ENCODE assay signal across 18 cellular contexts in genomic region chr9:970310-971002, GRCh38. TPM values are rescaled to one million over a fixed set of nuclear protein-coding genes. Genes with fewer than 3 reads are reported as not detected.
A peak's percentile ranks its signal among the peaks of the same experiment; 100 is the strongest.
DNase-seq lines count a peak whose midpoint lies in the region; ATAC-seq and TF ChIP-seq lines count a peak whose summit lies in the region.
"Had no signal": no experiment of that assay in that cellular context is flagged by ENCODE, and none has a peak within 500 bp of the region (broad histone marks: within the 10 kb centered on the region; RNA-seq: fewer than 3 reads in every experiment).

No MANE protein-coding gene starts in this region.

- TF ChIP-seq POLR2A in IMR-90 (IDR thresholded peaks at IDR 0.05; ENCODE audit: low read depth, low read length) = no peak
- TF ChIP-seq POLR2A in esophagus muscularis mucosa (IDR thresholded peaks at IDR 0.05; ENCODE audit: low read depth) = no peak
- TF ChIP-seq POLR2A in spleen (IDR thresholded peaks at IDR 0.05) = no peak

- DNase-seq in GM23338 (ENCODE audit: low spot score) (peak; percentile 65), IMR-90 (no peak), esophagus muscularis mucosa (ENCODE audit: extremely low spot score) (peak; percentile 86), spleen (no peak), mammary epithelial cell (no peak)
- DNase-seq: activated effector memory CD4-positive, alpha-beta T cell treated with Interleukin-2 at 50 U/mL for 16 hours; brain microvascular endothelial cell; DMS153; effector CD8-positive, alpha-beta T cell; ovary; small intestine; stomach had no signal

- H2AK5ac ChIP-seq in IMR-90 (ENCODE audit: low read depth, low read length) = no peak overlapping the region

- H3K79me2 ChIP-seq in GM23338 (replicated peaks; ENCODE audit: insufficient read depth) = no peaks in the 10 kb centered on the region
- no peaks in the 10 kb centered on the region for H3K79me2 ChIP-seq in neural cell (replicated peaks; ENCODE audit: insufficient read depth, low read length)
- H3K79me2 ChIP-seq in mammary epithelial cell (ENCODE audit: insufficient read depth, low read length) = no peaks in the 10 kb centered on the region

- H3K9me3 ChIP-seq in IMR-90 (ENCODE audit: control insufficient read depth, insufficient read depth, low read length) (peaks cover 20% of the 10 kb centered on the region; the same call in 1 of the 2 replicates), esophagus muscularis mucosa (no peaks in the 10 kb centered on the region), neural cell (ENCODE audit: low read length) (no peaks in the 10 kb centered on the region), spleen (peaks cover 0 to 5% (median 0%) of the 10 kb centered on the region in 8 donors), mammary epithelial cell (replicated peaks; ENCODE audit: insufficient read depth, low read length) (peaks cover 10% of the 10 kb centered on the region)

- no peaks in the 10 kb centered on the region; the same call in 2 of the 3 replicates for H3K36me3 Mint-ChIP-seq in GM23338 (ENCODE audit: low read depth)
- H3K36me3 Mint-ChIP-seq: memory B cell had no signal

- CTCF ChIA-PET in IMR-90 (lab: Yijun Ruan, JAX) = no interaction called here
- CTCF ChIA-PET in mammary epithelial cell (lab: Charles Lee; ENCODE audit: low non-redundant PET) = no interaction called here

- H3K4me3 ChIP-seq in GM23338 (peak overlapping the region; percentile 70), IMR-90 (ENCODE audit: insufficient read depth, low read depth, low read length) (no peak overlapping the region), esophagus muscularis mucosa (no peak overlapping the region), neural cell (ENCODE audit: low read length) (no peak overlapping the region), spleen (peak overlapping the region in 1 of 8 donors; percentile 25), mammary epithelial cell (replicated peaks in 1 of 3; ENCODE audit: insufficient read depth in 1 of 3, low read depth in 2 of 3, low read length in 3 of 3) (no peak overlapping the region)
- H3K4me3 ChIP-seq: BLaER1, ovary had no signal

- 0% methylated on average over 8 of the region's 46 CpGs; no CpG with 5 or more reads in 1 of the 2 experiments for WGBS in IMR-90 (ENCODE audit: extremely low coverage in 2 of 2, insufficient read length in 1 of 2), 2 experiments
- 16% methylated on average over 32 of the region's 46 CpGs for WGBS in esophagus muscularis mucosa
- 7 to 21% (median 12%) methylated on average over 38 to 46 of the region's 46 CpGs for WGBS in spleen, 5 donors
- 30% methylated on average over 27 of the region's 46 CpGs for WGBS in mammary epithelial cell (ENCODE audit: low coverage, missing lambda C conversion rate)

- H3K4me1 Mint-ChIP-seq in GM23338 = peaks cover 56% of the 10 kb centered on the region

- in situ Hi-C loops in IMR-90 (cut with MboI; ENCODE audit: low sequenced_read_pairs) = no loop called here
- in situ Hi-C loops in mammary epithelial cell (cut with MboI; ENCODE audit: low sequenced_read_pairs in 2 of 2) = no loop called here

- H3K56ac ChIP-seq in IMR-90 (ENCODE audit: extremely low read depth, insufficient read depth, low read length) = no peak overlapping the region

- H3K4me3 Mint-ChIP-seq in GM23338 = peak overlapping the region; percentile 75
- H3K4me3 Mint-ChIP-seq: memory B cell had no signal

- H3K4ac ChIP-seq in IMR-90 (ENCODE audit: low read depth, low read length) = no peak overlapping the region

- H4K20me1 ChIP-seq in GM23338 (replicated peaks; ENCODE audit: insufficient read depth) (peaks cover 26% of the 10 kb centered on the region), IMR-90 (ENCODE audit: insufficient read depth, low read length) (no peaks in the 10 kb centered on the region), neural cell (ENCODE audit: insufficient read depth) (no peaks in the 10 kb centered on the region), mammary epithelial cell (ENCODE audit: insufficient read depth, low read length) (no peaks in the 10 kb centered on the region)
- H4K20me1 ChIP-seq: BLaER1 had no signal

- TF ChIP-seq EP300 in esophagus muscularis mucosa (IDR thresholded peaks at IDR 0.05) (no peak), neural cell (conservative IDR thresholded peaks at IDR 0.05; ENCODE audit: poor library complexity, severe bottlenecking) (no peak)

- H3K4me2 ChIP-seq in GM23338 (peak overlapping the region; percentile 91), IMR-90 (ENCODE audit: low read depth, low read length) (no peak overlapping the region), neural cell (ENCODE audit: low read length) (no peak overlapping the region), mammary epithelial cell (ENCODE audit: insufficient read depth, low read depth, low read length) (no peak overlapping the region)
- H3K4me2 ChIP-seq: BLaER1 had no signal

- peaks cover 97% of the 10 kb centered on the region for H3K27me3 ChIP-seq in GM23338 (ENCODE audit: insufficient read depth)
- peaks cover 76% of the 10 kb centered on the region for H3K27me3 ChIP-seq in IMR-90 (ENCODE audit: control insufficient read depth, insufficient read depth, low read length)
- peaks cover 32 to 100% (median 89%) of the 10 kb centered on the region in 4 donors for H3K27me3 ChIP-seq in esophagus muscularis mucosa
- H3K27me3 ChIP-seq in neural cell (ENCODE audit: insufficient read depth, low read depth, low read length) = peaks cover 99% of the 10 kb centered on the region
- peaks cover 26 to 100% (median 98%) of the 10 kb centered on the region in 7 donors for H3K27me3 ChIP-seq in spleen (replicated peaks in 1 of 7)
- H3K27me3 ChIP-seq in mammary epithelial cell (ENCODE audit: insufficient read depth, low read length) = peaks cover 73% of the 10 kb centered on the region

- H3K27me3 Mint-ChIP-seq in GM23338 (ENCODE audit: insufficient read depth, low read depth, poor library complexity) = peaks cover 89% of the 10 kb centered on the region

- H2AK9ac ChIP-seq in IMR-90 (replicated peaks; ENCODE audit: low read depth, low read length, poor library complexity) = peak overlapping the region; percentile 72

- H3K9me3 Mint-ChIP-seq in GM23338 = peaks cover 4% of the 10 kb centered on the region; the same call in 1 of the 3 replicates
- H3K9me3 Mint-ChIP-seq: memory B cell had no signal

- H2BK15ac ChIP-seq in IMR-90 (ENCODE audit: low read depth, low read length) = no peak overlapping the region

- dilution Hi-C loops in IMR-90 (cut with HindIII; ENCODE audit: low sequenced_read_pairs, unreplicated experiment) (no loop called here), mammary epithelial cell (cut with HindIII; ENCODE audit: low sequenced_read_pairs) (no loop called here)

- no TSS peak for BruUV-seq in IMR-90 (replicated peaks; lab: Mats Ljungman, UMichigan)
- no TSS peak for BruUV-seq in mammary epithelial cell (replicated peaks; lab: Mats Ljungman, UMichigan)

- no peak overlapping the region for H2BK5ac ChIP-seq in IMR-90 (ENCODE audit: low read depth, low read length, poor library complexity, severe bottlenecking)

- no peak overlapping the region for H4K8ac ChIP-seq in IMR-90 (ENCODE audit: low read depth in 2 of 2, low read length in 2 of 2)

- H3K4me1 ChIP-seq in GM23338 (ENCODE audit: insufficient read depth) = peaks cover 34% of the 10 kb centered on the region
- no peaks in the 10 kb centered on the region; the same call in 1 of the 2 replicates for H3K4me1 ChIP-seq in IMR-90 (ENCODE audit: control insufficient read depth, insufficient read depth, low read length)
- peaks cover 34 to 44% (median 43%) of the 10 kb centered on the region in 4 donors for H3K4me1 ChIP-seq in esophagus muscularis mucosa
- H3K4me1 ChIP-seq in spleen = peaks cover 16 to 63% (median 39%) of the 10 kb centered on the region in 6 donors
- H3K4me1 ChIP-seq in mammary epithelial cell (ENCODE audit: insufficient read depth, low read length) = no peaks in the 10 kb centered on the region

- H3K14ac ChIP-seq in IMR-90 (replicated peaks; ENCODE audit: low read depth, low read length) = no peak overlapping the region

- H3F3A ChIP-seq in GM23338 (replicated peaks; ENCODE audit: low read depth) (peaks cover 20% of the 10 kb centered on the region), neural cell (ENCODE audit: insufficient read depth, low read length, poor library complexity, severe bottlenecking) (no peaks in the 10 kb centered on the region)

- intact Hi-C loops in IMR-90 (cut with micrococcal nuclease) (no loop called here), esophagus muscularis mucosa (cut with DNase I) (no loop called here), spleen (cut with DNase I; ENCODE audit: low total_unique reads) (no loop called here), mammary epithelial cell (cut with micrococcal nuclease) (no loop called here)

- H3K18ac ChIP-seq in IMR-90 (ENCODE audit: low read depth, low read length) = no peak overlapping the region

- H3K9me1 ChIP-seq in IMR-90 (ENCODE audit: insufficient read depth, low read length) = no peaks in the 10 kb centered on the region

- H3K79me1 ChIP-seq in IMR-90 (ENCODE audit: low read depth in 1 of 2, low read length in 2 of 2) = no peaks in the 10 kb centered on the region

- H3K23ac ChIP-seq in IMR-90 (ENCODE audit: low read depth, low read length) = no peak overlapping the region

- no peak overlapping the region for H2BK20ac ChIP-seq in IMR-90 (ENCODE audit: low read depth, low read length)

- no peak for TF ChIP-seq CTCF in GM23338 (conservative IDR thresholded peaks at IDR 0.05; ENCODE audit: low read depth in 2 of 2)
- no peak for TF ChIP-seq CTCF in IMR-90 (conservative IDR thresholded peaks at IDR 0.05; ENCODE audit: low read depth, low read length)
- no peak for TF ChIP-seq CTCF in esophagus muscularis mucosa (IDR thresholded peaks at IDR 0.05)
- TF ChIP-seq CTCF in neural cell (IDR thresholded peaks at IDR 0.05; ENCODE audit: poor library complexity, severe bottlenecking) = no peak
- TF ChIP-seq CTCF in spleen (IDR thresholded peaks at IDR 0.05 in 8 of 11, conservative IDR thresholded peaks at IDR 0.05 in 3 of 11) = no peak
- no peak for TF ChIP-seq CTCF in mammary epithelial cell (conservative IDR thresholded peaks at IDR 0.05 in 1 of 2, IDR thresholded peaks at IDR 0.05 in 1 of 2; ENCODE audit: extremely low read depth in 1 of 2, insufficient read depth in 1 of 2, low read depth in 1 of 2, low read length in 2 of 2)

- no peak overlapping the region for H4K5ac ChIP-seq in IMR-90 (ENCODE audit: low read depth, low read length)

- H3K27ac ChIP-seq in GM23338 (ENCODE audit: low read depth) (no peak overlapping the region), IMR-90 (ENCODE audit: insufficient read depth, low read length) (no peak overlapping the region), esophagus muscularis mucosa (replicated peaks in 1 of 4) (no peak overlapping the region), neural cell (ENCODE audit: low read length) (no peak overlapping the region), spleen (no peak overlapping the region), mammary epithelial cell (ENCODE audit: insufficient read depth, low read depth, low read length) (no peak overlapping the region)
- H3K27ac ChIP-seq: BLaER1, brain microvascular endothelial cell, ovary, stomach had no signal

- H2AFZ ChIP-seq in GM23338 (no peak overlapping the region), IMR-90 (replicated peaks; ENCODE audit: low read length, poor library complexity) (peak overlapping the region; percentile 11), neural cell (ENCODE audit: low read depth, low read length) (no peak overlapping the region), mammary epithelial cell (ENCODE audit: low read depth, low read length) (no peak overlapping the region)

- H3K36me3 ChIP-seq in GM23338 (ENCODE audit: insufficient read depth) (no peaks in the 10 kb centered on the region), IMR-90 (ENCODE audit: control insufficient read depth, insufficient read depth, low read length) (no peaks in the 10 kb centered on the region), esophagus muscularis mucosa (no peaks in the 10 kb centered on the region), neural cell (ENCODE audit: insufficient read depth, low read length) (no peaks in the 10 kb centered on the region), spleen (no peaks in the 10 kb centered on the region), mammary epithelial cell (ENCODE audit: insufficient read depth, low read length) (no peaks in the 10 kb centered on the region)
- H3K36me3 ChIP-seq: brain microvascular endothelial cell, ovary, stomach had no signal

- TF ChIP-seq RAD21 in IMR-90 (IDR thresholded peaks at IDR 0.05; ENCODE audit: low read length) (no peak), neural cell (conservative IDR thresholded peaks at IDR 0.05) (no peak)

- POLR2A ChIA-PET in IMR-90 (lab: Charles Lee; ENCODE audit: unreplicated experiment) = no interaction called here

- no peak overlapping the region for H3K9ac ChIP-seq in IMR-90 (ENCODE audit: low read depth, low read length)
- H3K9ac ChIP-seq in neural cell (ENCODE audit: low read length) = no peak overlapping the region
- H3K9ac ChIP-seq in mammary epithelial cell (ENCODE audit: insufficient read depth, low read length) = no peak overlapping the region
- H3K9ac ChIP-seq: BLaER1 had no signal

- H4K91ac ChIP-seq in IMR-90 (ENCODE audit: insufficient read depth, low read depth, low read length) = no peak overlapping the region

- H2BK120ac ChIP-seq in IMR-90 (ENCODE audit: low read depth, low read length) = no peak overlapping the region

- ATAC-seq in GM23338 (peak; percentile 7), IMR-90 (ENCODE audit: low read depth) (no peak), GM19395 (IDR thresholded peaks at IDR 0.05; ENCODE audit: unreplicated experiment) (no peak)

- no peak overlapping the region for H3K27ac Mint-ChIP-seq in GM23338
- H3K27ac Mint-ChIP-seq: memory B cell had no signal

- H3K9me2 ChIP-seq in GM23338 (ENCODE audit: insufficient read depth) (no peaks in the 10 kb centered on the region), neural cell (ENCODE audit: insufficient read depth, low read length) (no peaks in the 10 kb centered on the region)

RNA-seq across cellular contexts. Expression of gene DMRT3, which starts 6.0 kb away (rescaled TPM):
- not detected in 2 replicates for total RNA-seq in GM23338 (2014; rRNA removed; shearing (Covaris generic))
- polyA plus RNA-seq in GM23338 (2016; fragmentation: Nextera tagmentation; extraction: Ambion mirVana) (not detected in 2 replicates), IMR-90 (2012; rRNA removed) (not detected in 2 replicates), neural cell (not detected in 2 replicates), spleen (not detected), mammary epithelial cell (not detected)
- total RNA-seq in IMR-90 (2012; rRNA removed) (not detected in 2 replicates), esophagus muscularis mucosa (not detected), spleen (not detected), mammary epithelial cell (not detected)
- 0.01 TPM in 1 of 2 replicates, not detected in the other for polyA plus RNA-seq in IMR-90 (2012; cell fraction: cytosol; rRNA removed)
- polyA plus RNA-seq in IMR-90 (2012; cell fraction: nucleus; rRNA removed; ENCODE audit: low replicate concordance) = not detected in 2 replicates
- polyA minus RNA-seq in neural cell (not detected in 2 replicates), mammary epithelial cell (not detected)
- total RNA-seq: fibroblast of villous mesenchyme; ovary; stomach; T-helper 2 cell treated with Interferon-gamma antibody and Interleukin-4, amounts not matched to agents 100 ng/mL and 5 ng/mL, for 36 hours had no signal
- polyA plus RNA-seq: small intestine had no signal

Comparison
In these comparisons a context has a peak if more than half of its experiments do, and no peak if none do; other contexts are left out.
1. DNase-seq: peak in GM23338 (single experiment) and esophagus muscularis mucosa (single experiment); none in IMR-90 (single experiment), spleen (single experiment) and mammary epithelial cell (single experiment).